ENCODE assay signal across 1 cellular context in the genomic region with DNA sequence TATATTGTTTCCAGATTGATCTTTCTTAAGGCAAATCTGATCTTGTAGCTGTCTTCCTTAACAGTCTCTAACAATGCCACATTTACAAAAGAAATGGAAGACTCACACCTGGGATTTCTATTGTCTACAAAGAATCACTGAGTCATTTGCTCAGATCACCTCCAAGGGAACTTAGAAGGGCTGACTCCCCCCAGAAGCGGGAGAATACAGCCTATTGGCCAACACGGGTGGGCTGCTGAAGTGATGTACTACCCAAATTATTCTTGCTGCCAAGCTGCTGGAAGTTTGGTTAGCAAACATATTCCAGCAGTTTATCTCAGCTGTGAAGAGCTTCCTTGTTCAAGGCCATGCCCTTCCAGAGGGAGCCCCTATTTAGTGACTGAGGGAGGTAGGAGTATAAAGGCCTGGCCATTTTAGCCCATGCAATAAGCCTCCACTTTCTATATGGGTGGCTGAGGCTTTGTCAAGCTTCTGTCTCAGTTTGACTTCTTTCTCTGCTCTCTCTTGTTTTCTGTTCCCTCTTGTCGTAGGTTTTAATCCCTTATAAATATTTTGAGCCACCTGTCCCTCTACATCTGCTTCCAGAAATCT.
TF ChIP-seq lines count a peak whose summit lies in the region.

No MANE protein-coding gene starts in this region.

TF ChIP-seq in GM23338, 12 proteins besides CTCF, POLR2A, EP300 and RAD21 (continued from another document):
- TF ChIP-seq, protein P1, sequence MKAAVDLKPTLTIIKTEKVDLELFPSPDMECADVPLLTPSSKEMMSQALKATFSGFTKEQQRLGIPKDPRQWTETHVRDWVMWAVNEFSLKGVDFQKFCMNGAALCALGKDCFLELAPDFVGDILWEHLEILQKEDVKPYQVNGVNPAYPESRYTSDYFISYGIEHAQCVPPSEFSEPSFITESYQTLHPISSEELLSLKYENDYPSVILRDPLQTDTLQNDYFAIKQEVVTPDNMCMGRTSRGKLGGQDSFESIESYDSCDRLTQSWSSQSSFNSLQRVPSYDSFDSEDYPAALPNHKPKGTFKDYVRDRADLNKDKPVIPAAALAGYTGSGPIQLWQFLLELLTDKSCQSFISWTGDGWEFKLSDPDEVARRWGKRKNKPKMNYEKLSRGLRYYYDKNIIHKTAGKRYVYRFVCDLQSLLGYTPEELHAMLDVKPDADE (IDR thresholded peaks at IDR 0.05): no peak
- TF ChIP-seq, protein P2, sequence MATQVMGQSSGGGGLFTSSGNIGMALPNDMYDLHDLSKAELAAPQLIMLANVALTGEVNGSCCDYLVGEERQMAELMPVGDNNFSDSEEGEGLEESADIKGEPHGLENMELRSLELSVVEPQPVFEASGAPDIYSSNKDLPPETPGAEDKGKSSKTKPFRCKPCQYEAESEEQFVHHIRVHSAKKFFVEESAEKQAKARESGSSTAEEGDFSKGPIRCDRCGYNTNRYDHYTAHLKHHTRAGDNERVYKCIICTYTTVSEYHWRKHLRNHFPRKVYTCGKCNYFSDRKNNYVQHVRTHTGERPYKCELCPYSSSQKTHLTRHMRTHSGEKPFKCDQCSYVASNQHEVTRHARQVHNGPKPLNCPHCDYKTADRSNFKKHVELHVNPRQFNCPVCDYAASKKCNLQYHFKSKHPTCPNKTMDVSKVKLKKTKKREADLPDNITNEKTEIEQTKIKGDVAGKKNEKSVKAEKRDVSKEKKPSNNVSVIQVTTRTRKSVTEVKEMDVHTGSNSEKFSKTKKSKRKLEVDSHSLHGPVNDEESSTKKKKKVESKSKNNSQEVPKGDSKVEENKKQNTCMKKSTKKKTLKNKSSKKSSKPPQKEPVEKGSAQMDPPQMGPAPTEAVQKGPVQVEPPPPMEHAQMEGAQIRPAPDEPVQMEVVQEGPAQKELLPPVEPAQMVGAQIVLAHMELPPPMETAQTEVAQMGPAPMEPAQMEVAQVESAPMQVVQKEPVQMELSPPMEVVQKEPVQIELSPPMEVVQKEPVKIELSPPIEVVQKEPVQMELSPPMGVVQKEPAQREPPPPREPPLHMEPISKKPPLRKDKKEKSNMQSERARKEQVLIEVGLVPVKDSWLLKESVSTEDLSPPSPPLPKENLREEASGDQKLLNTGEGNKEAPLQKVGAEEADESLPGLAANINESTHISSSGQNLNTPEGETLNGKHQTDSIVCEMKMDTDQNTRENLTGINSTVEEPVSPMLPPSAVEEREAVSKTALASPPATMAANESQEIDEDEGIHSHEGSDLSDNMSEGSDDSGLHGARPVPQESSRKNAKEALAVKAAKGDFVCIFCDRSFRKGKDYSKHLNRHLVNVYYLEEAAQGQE (IDR thresholded peaks at IDR 0.05; ENCODE audit: unreplicated experiment): no peak
- TF ChIP-seq NANOG (IDR thresholded peaks at IDR 0.05; ENCODE audit: borderline replicate concordance): no peak
- no peak for TF ChIP-seq CREB1 (CRISPR knock-in tag; IDR thresholded peaks at IDR 0.05; ENCODE audit: low read depth)
- TF ChIP-seq, protein P3, sequence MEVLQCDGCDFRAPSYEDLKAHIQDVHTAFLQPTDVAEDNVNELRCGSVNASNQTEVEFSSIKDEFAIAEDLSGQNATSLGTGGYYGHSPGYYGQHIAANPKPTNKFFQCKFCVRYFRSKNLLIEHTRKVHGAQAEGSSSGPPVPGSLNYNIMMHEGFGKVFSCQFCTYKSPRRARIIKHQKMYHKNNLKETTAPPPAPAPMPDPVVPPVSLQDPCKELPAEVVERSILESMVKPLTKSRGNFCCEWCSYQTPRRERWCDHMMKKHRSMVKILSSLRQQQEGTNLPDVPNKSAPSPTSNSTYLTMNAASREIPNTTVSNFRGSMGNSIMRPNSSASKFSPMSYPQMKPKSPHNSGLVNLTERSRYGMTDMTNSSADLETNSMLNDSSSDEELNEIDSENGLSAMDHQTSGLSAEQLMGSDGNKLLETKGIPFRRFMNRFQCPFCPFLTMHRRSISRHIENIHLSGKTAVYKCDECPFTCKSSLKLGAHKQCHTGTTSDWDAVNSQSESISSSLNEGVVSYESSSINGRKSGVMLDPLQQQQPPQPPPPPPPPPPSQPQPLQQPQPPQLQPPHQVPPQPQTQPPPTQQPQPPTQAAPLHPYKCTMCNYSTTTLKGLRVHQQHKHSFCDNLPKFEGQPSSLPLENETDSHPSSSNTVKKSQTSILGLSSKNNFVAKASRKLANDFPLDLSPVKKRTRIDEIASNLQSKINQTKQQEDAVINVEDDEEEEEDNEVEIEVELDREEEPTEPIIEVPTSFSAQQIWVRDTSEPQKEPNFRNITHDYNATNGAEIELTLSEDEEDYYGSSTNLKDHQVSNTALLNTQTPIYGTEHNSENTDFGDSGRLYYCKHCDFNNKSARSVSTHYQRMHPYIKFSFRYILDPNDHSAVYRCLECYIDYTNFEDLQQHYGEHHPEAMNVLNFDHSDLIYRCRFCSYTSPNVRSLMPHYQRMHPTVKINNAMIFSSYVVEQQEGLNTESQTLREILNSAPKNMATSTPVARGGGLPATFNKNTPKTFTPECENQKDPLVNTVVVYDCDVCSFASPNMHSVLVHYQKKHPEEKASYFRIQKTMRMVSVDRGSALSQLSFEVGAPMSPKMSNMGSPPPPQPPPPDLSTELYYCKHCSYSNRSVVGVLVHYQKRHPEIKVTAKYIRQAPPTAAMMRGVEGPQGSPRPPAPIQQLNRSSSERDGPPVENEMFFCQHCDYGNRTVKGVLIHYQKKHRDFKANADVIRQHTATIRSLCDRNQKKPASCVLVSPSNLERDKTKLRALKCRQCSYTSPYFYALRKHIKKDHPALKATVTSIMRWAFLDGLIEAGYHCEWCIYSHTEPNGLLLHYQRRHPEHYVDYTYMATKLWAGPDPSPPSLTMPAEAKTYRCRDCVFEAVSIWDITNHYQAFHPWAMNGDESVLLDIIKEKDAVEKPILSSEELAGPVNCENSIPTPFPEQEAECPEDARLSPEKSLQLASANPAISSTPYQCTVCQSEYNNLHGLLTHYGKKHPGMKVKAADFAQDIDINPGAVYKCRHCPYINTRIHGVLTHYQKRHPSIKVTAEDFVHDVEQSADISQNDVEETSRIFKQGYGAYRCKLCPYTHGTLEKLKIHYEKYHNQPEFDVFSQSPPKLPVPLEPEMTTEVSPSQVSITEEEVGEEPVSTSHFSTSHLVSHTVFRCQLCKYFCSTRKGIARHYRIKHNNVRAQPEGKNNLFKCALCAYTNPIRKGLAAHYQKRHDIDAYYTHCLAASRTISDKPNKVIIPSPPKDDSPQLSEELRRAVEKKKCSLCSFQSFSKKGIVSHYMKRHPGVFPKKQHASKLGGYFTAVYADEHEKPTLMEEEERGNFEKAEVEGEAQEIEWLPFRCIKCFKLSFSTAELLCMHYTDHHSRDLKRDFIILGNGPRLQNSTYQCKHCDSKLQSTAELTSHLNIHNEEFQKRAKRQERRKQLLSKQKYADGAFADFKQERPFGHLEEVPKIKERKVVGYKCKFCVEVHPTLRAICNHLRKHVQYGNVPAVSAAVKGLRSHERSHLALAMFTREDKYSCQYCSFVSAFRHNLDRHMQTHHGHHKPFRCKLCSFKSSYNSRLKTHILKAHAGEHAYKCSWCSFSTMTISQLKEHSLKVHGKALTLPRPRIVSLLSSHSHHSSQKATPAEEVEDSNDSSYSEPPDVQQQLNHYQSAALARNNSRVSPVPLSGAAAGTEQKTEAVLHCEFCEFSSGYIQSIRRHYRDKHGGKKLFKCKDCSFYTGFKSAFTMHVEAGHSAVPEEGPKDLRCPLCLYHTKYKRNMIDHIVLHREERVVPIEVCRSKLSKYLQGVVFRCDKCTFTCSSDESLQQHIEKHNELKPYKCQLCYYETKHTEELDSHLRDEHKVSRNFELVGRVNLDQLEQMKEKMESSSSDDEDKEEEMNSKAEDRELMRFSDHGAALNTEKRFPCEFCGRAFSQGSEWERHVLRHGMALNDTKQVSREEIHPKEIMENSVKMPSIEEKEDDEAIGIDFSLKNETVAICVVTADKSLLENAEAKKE (CRISPR knock-in tag; IDR thresholded peaks at IDR 0.05): no peak
